1 cellular context compared by ENCODE assay signal in genomic region chr11:12827929-12828812, GRCh38.
TF ChIP-seq lines count a peak whose summit lies in the region.

No MANE protein-coding gene starts in this region.

TF ChIP-seq in HEK293, 187 proteins besides CTCF, POLR2A, EP300 and RAD21 (continued from another document):
- no peak for TF ChIP-seq REST (tag by site-specific recombination; IDR thresholded peaks at IDR 0.05)
- peak; percentile 76 for TF ChIP-seq TRIM28 (IDR thresholded peaks at IDR 0.05; ENCODE audit: borderline replicate concordance, low read length)
- no peak for TF ChIP-seq SP2 (tag by site-specific recombination; IDR thresholded peaks at IDR 0.05)
- TF ChIP-seq ZNF621 (tag by site-specific recombination; IDR thresholded peaks at IDR 0.05), result no peak
- TF ChIP-seq, protein P1, sequence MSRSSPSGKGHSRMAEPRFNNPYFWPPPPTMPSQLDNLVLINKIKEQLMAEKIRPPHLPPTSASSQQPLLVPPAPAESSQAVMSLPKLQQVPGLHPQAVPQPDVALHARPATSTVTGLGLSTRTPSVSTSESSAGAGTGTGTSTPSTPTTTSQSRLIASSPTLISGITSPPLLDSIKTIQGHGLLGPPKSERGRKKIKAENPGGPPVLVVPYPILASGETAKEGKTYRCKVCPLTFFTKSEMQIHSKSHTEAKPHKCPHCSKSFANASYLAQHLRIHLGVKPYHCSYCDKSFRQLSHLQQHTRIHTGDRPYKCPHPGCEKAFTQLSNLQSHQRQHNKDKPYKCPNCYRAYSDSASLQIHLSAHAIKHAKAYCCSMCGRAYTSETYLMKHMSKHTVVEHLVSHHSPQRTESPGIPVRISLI (tag by site-specific recombination; IDR thresholded peaks at IDR 0.05), result peak; percentile 92
- peak; percentile 66 for TF ChIP-seq ZBTB17 (tag by site-specific recombination; IDR thresholded peaks at IDR 0.05)
- TF ChIP-seq ZSCAN30 (tag by site-specific recombination; IDR thresholded peaks at IDR 0.05), result no peak
- no peak for TF ChIP-seq ZNF645 (tag by site-specific recombination; IDR thresholded peaks at IDR 0.05)
- TF ChIP-seq ZNF292 (tag by site-specific recombination; IDR thresholded peaks at IDR 0.05; ENCODE audit: borderline replicate concordance, low read depth), result no peak
- TF ChIP-seq PRDM6 (tag by site-specific recombination; IDR thresholded peaks at IDR 0.05), result peak; percentile 93
- TF ChIP-seq ZNF830 (tag by site-specific recombination; IDR thresholded peaks at IDR 0.05; ENCODE audit: low read depth), result no peak
- TF ChIP-seq ZNF391 (tag by site-specific recombination; IDR thresholded peaks at IDR 0.05; ENCODE audit: borderline replicate concordance, low read depth), result no peak
- no peak for TF ChIP-seq ZNF398 (tag by site-specific recombination; IDR thresholded peaks at IDR 0.05)
- TF ChIP-seq ZNF561 (tag by site-specific recombination; IDR thresholded peaks at IDR 0.05; ENCODE audit: borderline replicate concordance), result 0 out of 2 replicates have a peak, but pooled peaks have one; percentile 30
- TF ChIP-seq ZBTB20 (tag by site-specific recombination; IDR thresholded peaks at IDR 0.05), result peak; percentile 51
- TF ChIP-seq ZBTB26 (tag by site-specific recombination; optimal IDR thresholded peaks at IDR 0.05), result no peak
- TF ChIP-seq ZNF530 (tag by site-specific recombination; IDR thresholded peaks at IDR 0.05; ENCODE audit: low read depth), result no peak
- 0 out of 2 replicates have a peak, but pooled peaks have one; percentile 11 for TF ChIP-seq ZNF629 (tag by site-specific recombination; IDR thresholded peaks at IDR 0.05)
- TF ChIP-seq ZNF664 (tag by site-specific recombination; IDR thresholded peaks at IDR 0.05), result 0 out of 2 replicates have a peak, but pooled peaks have one; percentile 8
- TF ChIP-seq ZBTB10 (tag by site-specific recombination; IDR thresholded peaks at IDR 0.05), result no peak
